ENCODE assay signal across 8 cellular contexts in genomic region chr17:63919311-63919723, GRCh38. TPM values are rescaled to one million over a fixed set of nuclear protein-coding genes. Genes with fewer than 3 reads are reported as not detected.
DNase-seq lines count a peak whose midpoint lies in the region; ATAC-seq and TF ChIP-seq lines count a peak whose summit lies in the region.

No MANE protein-coding gene starts in this region.

- ATAC-seq in HG03139 (IDR thresholded peaks at IDR 0.05; ENCODE audit: unreplicated experiment): no peak

- TF ChIP-seq CTCF in GM13976 (IDR thresholded peaks at IDR 0.05; ENCODE audit: borderline replicate concordance, control extremely low read depth, extremely low read depth, insufficient read depth, missing control alignments): peak; percentile 90

- peak; percentile 65 for DNase-seq in ACHN
- peak; percentile 88 for DNase-seq in GM13976 (ENCODE audit: low spot score)
- DNase-seq in HK-2 (ENCODE audit: unreplicated experiment): peak; percentile 58
- DNase-seq in SJSA1 (ENCODE audit: low read depth in 1 of 2, low spot score in 2 of 2): peak; percentile 54 to 69
- DNase-seq in activated effector memory CD4-positive, alpha-beta T cell treated with anti-CD3 and anti-CD28 coated beads, Interleukin-2, amount 50 U/mL, for 16 hours: peak; percentile 85
- DNase-seq in glomerular endothelial cell (ENCODE audit: extremely low read depth, low read depth, low spot score): peak; percentile 37
- peak; percentile 27 for DNase-seq in renal cortical epithelial cell (ENCODE audit: low read depth)

- no peak overlapping the region for H3K27ac ChIP-seq in SJSA1

- in situ Hi-C loops in ACHN (cut with HindIII; ENCODE audit: low pct_ligation_motif_present, low pct_unique_long_range_greater_than_20kb, low sequenced_read_pairs) (no loop called here), GM13976 (cut with MboI; ENCODE audit: low sequenced_read_pairs, unreplicated experiment) (loop anchor here (10.0 to 25.0 kb wide), 3 partner anchors 105 to 368 kb away; partner anchors contain the start of genes ERN1 and ICAM2)

- H3K27me3 ChIP-seq in SJSA1 (replicated peaks): peaks cover 5% of the 10 kb centered on the region; the same call in 1 of the 2 replicates

- H3K36me3 ChIP-seq in SJSA1: no peaks in the 10 kb centered on the region

- H3K4me3 ChIP-seq in SJSA1: no peak overlapping the region

- no peaks in the 10 kb centered on the region for H3K4me1 ChIP-seq in SJSA1 (replicated peaks)

- H3K9me3 ChIP-seq in SJSA1 (replicated peaks): no peaks in the 10 kb centered on the region

RNA-seq across cellular contexts. Expression of gene GH1, which starts 0.7 kb away (rescaled TPM):
- not detected in 2 replicates for total RNA-seq in SJSA1 (2014; rRNA removed; shearing (Covaris generic))
- total RNA-seq in glomerular endothelial cell (not detected in 2 replicates), renal cortical epithelial cell (not detected in 2 replicates)

RNA-seq across cellular contexts. Expression of gene CSHL1, which starts 8.3 kb away (rescaled TPM):
- not detected in 2 replicates for total RNA-seq in SJSA1 (2014; rRNA removed; shearing (Covaris generic))
- not detected in 2 replicates for total RNA-seq in glomerular endothelial cell
- not detected in 2 replicates for total RNA-seq in renal cortical epithelial cell

RNA-seq across cellular contexts. Expression of gene CD79B, which starts 12.8 kb away (rescaled TPM):
- total RNA-seq in SJSA1 (2014; rRNA removed; shearing (Covaris generic)): not detected in 2 replicates
- 0.70 and 3.2 TPM in 2 replicates for total RNA-seq in glomerular endothelial cell
- not detected in 2 replicates for total RNA-seq in renal cortical epithelial cell

RNA-seq across cellular contexts. Expression of gene CSH1, which starts 22.9 kb away (rescaled TPM):
- total RNA-seq in SJSA1 (2014; rRNA removed; shearing (Covaris generic)): not detected in 2 replicates
- total RNA-seq in glomerular endothelial cell (not detected in 2 replicates), renal cortical epithelial cell (not detected in 2 replicates)

RNA-seq across cellular contexts. Expression of gene GH2, which starts 37.6 kb away (rescaled TPM):
- total RNA-seq in SJSA1 (2014; rRNA removed; shearing (Covaris generic)): not detected in 2 replicates
- total RNA-seq in glomerular endothelial cell (not detected in 2 replicates), renal cortical epithelial cell (not detected in 2 replicates)

Comparison
In these comparisons a context has a peak if more than half of its experiments do, and no peak if none do; other contexts are left out.
1. DNase-seq: peak in every context shown above with its lines; median percentile 88 in GM13976; 85 in activated effector memory CD4-positive, alpha-beta T cell treated with anti-CD3 and anti-CD28 coated beads, Interleukin-2, amount 50 U/mL, for 16 hours; 65 in ACHN; 62 in SJSA1; 58 in HK-2; 37 in glomerular endothelial cell; 27 in renal cortical epithelial cell.